Comparison of ENCODE assay signal across 22 cellular contexts in genomic region chrX:109902665-109903064, GRCh38.
DNase-seq lines count a peak whose midpoint lies in the region; ATAC-seq and TF ChIP-seq lines count a peak whose summit lies in the region.
"Had no signal": no experiment of that assay in that cellular context is flagged by ENCODE, and none has a peak within 500 bp of the region (broad histone marks: within the 10 kb centered on the region; RNA-seq: fewer than 3 reads in every experiment).

No MANE protein-coding gene starts in this region.

- no TSS peak for BruUV-seq in HCT116 (replicated peaks; lab: Mats Ljungman, UMichigan)

- H2AFZ ChIP-seq in HCT116 (ENCODE audit: low read depth, low read length, poor library complexity, severe bottlenecking) = no peak overlapping the region
- no peak overlapping the region for H2AFZ ChIP-seq in smooth muscle cell (ENCODE audit: low read depth)

- H3F3A ChIP-seq in smooth muscle cell (ENCODE audit: low read depth) = no peaks in the 10 kb centered on the region

- no peak for TF ChIP-seq POLR2A in HCT116 (IDR thresholded peaks at IDR 0.05; ENCODE audit: borderline replicate concordance, extremely low read depth, insufficient read depth, insufficient read length)

- no peaks in the 10 kb centered on the region for H3K9me3 ChIP-seq in HCT116 (ENCODE audit: control insufficient read depth in 1 of 2, insufficient read depth in 1 of 2, low read depth in 1 of 2, low read length in 2 of 2)
- no peaks in the 10 kb centered on the region for H3K9me3 ChIP-seq in HAP-1
- H3K9me3 ChIP-seq in smooth muscle cell (replicated peaks; ENCODE audit: low read depth) = no peaks in the 10 kb centered on the region

- H3K4me1 ChIP-seq in HCT116 (ENCODE audit: control insufficient read depth in 1 of 2, insufficient read depth in 2 of 2, low read length in 2 of 2) (peaks cover 0 to 3% of the 10 kb centered on the region in 2 experiments; a peak in 1 of 4 replicates), HAP-1 (no peaks in the 10 kb centered on the region), smooth muscle cell (ENCODE audit: low read depth) (no peaks in the 10 kb centered on the region)

- 55% methylated on average over 4 of the region's 4 CpGs for WGBS in smooth muscle cell (ENCODE audit: low lambda C conversion rate)

- in situ Hi-C loops in ACHN (cut with HindIII; ENCODE audit: low pct_ligation_motif_present, low pct_unique_long_range_greater_than_20kb, low sequenced_read_pairs) = no loop called here
- in situ Hi-C loops in astrocyte of the spinal cord (cut with HindIII; ENCODE audit: low sequenced_read_pairs) = no loop called here
- in situ Hi-C loops in HAP-1 (cut with MboI; ENCODE audit: low sequenced_read_pairs) = loop anchor here (10.0 to 25.0 kb wide), 2 partner anchors 242 to 510 kb away; no protein-coding TSS in a partner anchor

- RAD21 ChIA-PET in HCT116 (lab: Charles Lee; ENCODE audit: low non-redundant PET in 1 of 2, low total read pairs in 2 of 2, uncharacterized antibody in 2 of 2, unreplicated experiment in 2 of 2) = no interaction called here

- H3K27me3 ChIP-seq in HCT116 (ENCODE audit: insufficient read depth, low read length) (no peaks in the 10 kb centered on the region), kidney epithelial cell (ENCODE audit: control insufficient read depth, insufficient read depth, low read length) (peaks cover 2% of the 10 kb centered on the region), HAP-1 (ENCODE audit: low read depth) (peaks cover 23% of the 10 kb centered on the region), smooth muscle cell (ENCODE audit: low read depth) (no peaks in the 10 kb centered on the region)

- no peak overlapping the region for H3K4me2 ChIP-seq in HCT116 (ENCODE audit: low read length)
- no peak overlapping the region for H3K4me2 ChIP-seq in smooth muscle cell

- no peaks in the 10 kb centered on the region for H3K9me2 ChIP-seq in HCT116 (ENCODE audit: insufficient read depth)

- TF ChIP-seq RAD21 in HCT116 (IDR thresholded peaks at IDR 0.05; ENCODE audit: low read depth) = no peak

- intact Hi-C loops in HCT116 (cut with micrococcal nuclease) = no loop called here

- ATAC-seq in HCT116 (peak; percentile 55), GM18907 (IDR thresholded peaks at IDR 0.05; ENCODE audit: unreplicated experiment) (no peak)
- ATAC-seq: Right ventricle myocardium inferior, T-cell had no signal

- no peaks in the 10 kb centered on the region for H3K36me3 ChIP-seq in HCT116 (ENCODE audit: control insufficient read depth in 1 of 2, insufficient read depth in 2 of 2, low read length in 2 of 2)
- H3K36me3 ChIP-seq in kidney epithelial cell (ENCODE audit: control insufficient read depth, insufficient read depth, low read length) = no peaks in the 10 kb centered on the region
- H3K36me3 ChIP-seq in HAP-1 (replicated peaks) = no peaks in the 10 kb centered on the region
- H3K36me3 ChIP-seq in smooth muscle cell (ENCODE audit: low read depth) = no peaks in the 10 kb centered on the region

- H3K79me2 ChIP-seq in HCT116 (ENCODE audit: insufficient read depth, low read length) (no peaks in the 10 kb centered on the region), smooth muscle cell (ENCODE audit: low read depth) (no peaks in the 10 kb centered on the region)

- peak; percentile 36 for DNase-seq in ACHN
- no peak for DNase-seq in HCT116 (ENCODE audit: low read depth, low spot score)
- DNase-seq in astrocyte of the spinal cord (ENCODE audit: low read depth, low spot score) = peak; percentile 58
- peak; percentile 26 for DNase-seq in kidney epithelial cell (ENCODE audit: low read depth)
- DNase-seq in HAP-1 (ENCODE audit: low spot score in 2 of 2) = no peak
- DNase-seq in NCI-H1092 (lab: John Stamatoyannopoulos, UW) = no peak
- no peak for DNase-seq in smooth muscle cell (lab: John Stamatoyannopoulos, UW; ENCODE audit: unreplicated experiment)
- DNase-seq: activated CD4-positive, alpha-beta T cell treated with anti-CD3 and anti-CD28 coated beads, Interleukin-2, amount 50 U/mL, for 4 hours; activated naive CD4-positive, alpha-beta T cell; activated T-cell treated with anti-CD3 and anti-CD28 coated beads for 4 hours; aorta; CD4-positive, alpha-beta T cell; DMS153; Karpas-422; NCI-H2171; NCI-H526; posterior cingulate gyrus; stimulated activated CD4-positive, alpha-beta T cell treated with anti-CD3 and anti-CD28 coated beads, Interleukin-4, amount 100 ng/mL, for 24 hours; T-cell had no signal

- no peaks in the 10 kb centered on the region for H4K20me1 ChIP-seq in HCT116 (ENCODE audit: insufficient read depth)
- no peaks in the 10 kb centered on the region for H4K20me1 ChIP-seq in smooth muscle cell (ENCODE audit: low read depth)

- POLR2A ChIA-PET in HCT116 (lab: Charles Lee) = no interaction called here

- H3K4me3 ChIP-seq in HCT116 (replicated peaks in 1 of 2; ENCODE audit: low read depth in 1 of 2, low read length in 2 of 2) (no peak overlapping the region), astrocyte of the spinal cord (ENCODE audit: low read depth, low read length) (no peak overlapping the region), kidney epithelial cell (ENCODE audit: low read depth, low read length) (no peak overlapping the region), HAP-1 (no peak overlapping the region), smooth muscle cell (no peak overlapping the region)
- H3K4me3 ChIP-seq: skin epidermis had no signal

- H3K27ac ChIP-seq in HCT116 (ENCODE audit: low read depth, low read length) (no peak overlapping the region), smooth muscle cell (ENCODE audit: low read depth) (no peak overlapping the region)
- H3K27ac ChIP-seq: skin epidermis had no signal

- no peak overlapping the region for H3K9ac ChIP-seq in HCT116 (ENCODE audit: low read length)
- H3K9ac ChIP-seq in smooth muscle cell (ENCODE audit: low read depth) = no peak overlapping the region

- no peak for TF ChIP-seq CTCF in HCT116 (IDR thresholded peaks at IDR 0.05 in 2 of 3, conservative IDR thresholded peaks at IDR 0.05 in 1 of 3; ENCODE audit: borderline replicate concordance in 1 of 3, insufficient read depth in 1 of 3, low read depth in 2 of 3, low read length in 2 of 3)
- TF ChIP-seq CTCF in astrocyte of the spinal cord (IDR thresholded peaks at IDR 0.05; ENCODE audit: low read depth, low read length) = no peak
- no peak for TF ChIP-seq CTCF in kidney epithelial cell (IDR thresholded peaks at IDR 0.05; ENCODE audit: insufficient read depth, low read length, poor library complexity, severe bottlenecking)
- no peak for TF ChIP-seq CTCF in smooth muscle cell (IDR thresholded peaks at IDR 0.05; ENCODE audit: borderline replicate concordance, insufficient read depth, poor library complexity, severe bottlenecking)

- CTCF ChIA-PET in HCT116 (lab: Charles Lee) = no interaction called here

TF ChIP-seq in HCT116, 20 proteins besides CTCF, POLR2A, EP300 and RAD21:
- TF ChIP-seq TCF7L2 (IDR thresholded peaks at IDR 0.05; ENCODE audit: borderline replicate concordance, extremely low read depth, insufficient read depth, insufficient read length) = peak; percentile 21
- TF ChIP-seq ELF1 (IDR thresholded peaks at IDR 0.05; ENCODE audit: borderline replicate concordance, low read depth) = no peak

Comparison
In these comparisons a context has a peak if more than half of its experiments do, and no peak if none do; other contexts are left out.
1. DNase-seq: peak in ACHN (single experiment), astrocyte of the spinal cord (single experiment) and kidney epithelial cell (single experiment); none in HCT116 (single experiment), HAP-1 (0 of 2), NCI-H1092 (single experiment) and smooth muscle cell (single experiment).